Comparison of ENCODE assay signal across 13 cellular contexts in the genomic region with DNA sequence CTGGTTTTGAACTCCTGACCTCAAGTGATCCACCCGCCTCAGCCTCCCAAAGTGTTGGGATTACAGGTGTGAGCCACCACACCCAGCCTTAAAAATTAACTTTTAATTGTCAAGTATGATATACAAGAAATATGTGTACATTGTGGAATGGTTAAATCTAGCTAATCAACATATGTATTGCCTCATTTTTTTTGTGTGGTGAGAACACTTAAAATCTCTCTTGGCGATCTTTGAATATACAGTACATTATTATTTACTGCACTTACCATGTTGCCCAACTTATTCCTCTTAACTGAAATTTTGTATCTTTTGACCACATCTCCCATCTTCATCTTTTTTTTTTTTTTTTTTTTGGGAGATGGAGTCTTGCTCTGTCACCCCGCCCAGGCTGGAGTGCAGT. TPM values are rescaled to one million over a fixed set of nuclear protein-coding genes. Genes with fewer than 3 reads are reported as not detected.
DNase-seq lines count a peak whose midpoint lies in the region; ATAC-seq and TF ChIP-seq lines count a peak whose summit lies in the region.
"Had no signal": no experiment of that assay in that cellular context is flagged by ENCODE, and none has a peak within 500 bp of the region (broad histone marks: within the 10 kb centered on the region; RNA-seq: fewer than 3 reads in every experiment).

No MANE protein-coding gene starts in this region.

- intact Hi-C loops in right cardiac atrium (cut with DNase I) (no loop called here), heart left ventricle (cut with DNase I) (no loop called here), mammary epithelial cell (cut with micrococcal nuclease) (no loop called here)

- no peak overlapping the region for H3K9ac ChIP-seq in mammary epithelial cell (ENCODE audit: insufficient read depth, low read length)

- in situ Hi-C loops in mammary epithelial cell (cut with MboI; ENCODE audit: low sequenced_read_pairs in 2 of 2): no loop called here

- H3K9me3 Mint-ChIP-seq in natural killer cell treated with Interleukin-12 subunit alpha and Interleukin-12 subunit beta and Interleukin-15 and Interleukin-18, amount 100 ng/mL, for 72 hours: no peaks in the 10 kb centered on the region
- H3K9me3 Mint-ChIP-seq: activated naive CD4-positive, alpha-beta T cell treated with anti-CD3 and anti-CD28 coated beads for 36 hours had no signal

- H3K27me3 ChIP-seq in right cardiac atrium (ENCODE audit: control insufficient read depth, insufficient read depth) (no peaks in the 10 kb centered on the region), heart left ventricle (no peaks in the 10 kb centered on the region), mammary epithelial cell (ENCODE audit: insufficient read depth, low read length) (no peaks in the 10 kb centered on the region)
- H3K27me3 ChIP-seq: heart right ventricle, upper lobe of right lung had no signal

- CTCF ChIA-PET in mammary epithelial cell (lab: Charles Lee; ENCODE audit: low non-redundant PET): no interaction called here
- CTCF ChIA-PET in HEK293T (lab: Yijun Ruan, JAX): interaction anchor here (0.6 kb wide), 1 partner anchor 116 kb away, joined by 3 read pairs; no protein-coding TSS in a partner anchor

- WGBS in right cardiac atrium: 94% methylated on average over 3 of the region's 3 CpGs
- 94 to 98% (median 95%) methylated on average over 3 of the region's 3 CpGs for WGBS in heart left ventricle, 4 donors
- WGBS in mammary epithelial cell (ENCODE audit: low coverage, missing lambda C conversion rate): 100% methylated on average over 2 of the region's 3 CpGs

- H3K27ac ChIP-seq in right cardiac atrium (ENCODE audit: low read length) (peak overlapping the region; percentile 28), heart left ventricle (peak overlapping the region in 4 of 12 donors; percentile 67 to 79 (median 73)), mammary epithelial cell (ENCODE audit: insufficient read depth, low read depth, low read length) (peak overlapping the region; percentile 90)

- no peak for TF ChIP-seq POLR2A in heart left ventricle (IDR thresholded peaks at IDR 0.05)

- H3K4me3 Mint-ChIP-seq in natural killer cell treated with Interleukin-12 subunit alpha and Interleukin-12 subunit beta and Interleukin-15 and Interleukin-18, amount 100 ng/mL, for 72 hours: no peak overlapping the region
- H3K4me3 Mint-ChIP-seq: activated naive CD4-positive, alpha-beta T cell treated with anti-CD3 and anti-CD28 coated beads for 36 hours had no signal

- H3K36me3 ChIP-seq in heart left ventricle (peaks cover 0 to 19% (median 3%) of the 10 kb centered on the region in 9 donors), mammary epithelial cell (ENCODE audit: insufficient read depth, low read length) (peaks cover 3% of the 10 kb centered on the region)

- no peak overlapping the region for H2AFZ ChIP-seq in mammary epithelial cell (ENCODE audit: low read depth, low read length)

- ATAC-seq in right cardiac atrium (no peak), heart left ventricle (no peak), GM21737 (IDR thresholded peaks at IDR 0.05; ENCODE audit: unreplicated experiment) (no peak), HG03521 (IDR thresholded peaks at IDR 0.05; ENCODE audit: unreplicated experiment) (no peak)
- no peak for ATAC-seq in natural killer cell treated with Interleukin-12 subunit alpha and Interleukin-12 subunit beta and Interleukin-15 and Interleukin-18, amount 100 ng/mL, for 72 hours

- no TSS peak for BruUV-seq in mammary epithelial cell (replicated peaks; lab: Mats Ljungman, UMichigan)

- H3K4me1 ChIP-seq in right cardiac atrium (ENCODE audit: control insufficient read depth, insufficient read depth, low read length) (peaks cover 8% of the 10 kb centered on the region), heart left ventricle (peaks cover 0 to 71% (median 52%) of the 10 kb centered on the region in 12 donors), mammary epithelial cell (ENCODE audit: insufficient read depth, low read length) (peaks cover 18% of the 10 kb centered on the region)

- H3K9me3 ChIP-seq in right cardiac atrium (ENCODE audit: control insufficient read depth, low read length) (no peaks in the 10 kb centered on the region), heart left ventricle (no peaks in the 10 kb centered on the region), mammary epithelial cell (replicated peaks; ENCODE audit: insufficient read depth, low read length) (no peaks in the 10 kb centered on the region)
- H3K9me3 ChIP-seq: heart right ventricle, upper lobe of right lung had no signal

- peaks cover 35 to 44% of the 10 kb centered on the region in 2 donors for H3K4me1 Mint-ChIP-seq in natural killer cell treated with Interleukin-12 subunit alpha and Interleukin-12 subunit beta and Interleukin-15 and Interleukin-18, amount 100 ng/mL, for 72 hours (ENCODE audit: low read depth in 2 of 2)

- peaks cover 93% of the 10 kb centered on the region for H3K79me2 ChIP-seq in mammary epithelial cell (ENCODE audit: insufficient read depth, low read length)

- peaks cover 3% of the 10 kb centered on the region for H4K20me1 ChIP-seq in mammary epithelial cell (ENCODE audit: insufficient read depth, low read length)

- DNase-seq in right cardiac atrium (no peak), heart left ventricle (no peak), mammary epithelial cell (no peak), HEK293T (ENCODE audit: extremely low spot score) (no peak), NCI-H82 (lab: John Stamatoyannopoulos, UW) (no peak)
- no peak for DNase-seq in natural killer cell treated with Interleukin-12 subunit alpha and Interleukin-12 subunit beta and Interleukin-15 and Interleukin-18, amount 100 ng/mL, for 72 hours (ENCODE audit: low spot score)
- DNase-seq: activated naive CD4-positive, alpha-beta T cell treated with anti-CD3 and anti-CD28 coated beads for 36 hours; heart right ventricle; NCI-H1417; stimulated activated CD4-positive, alpha-beta T cell treated with anti-CD3 and anti-CD28 coated beads, Interleukin-2, amount 100 ng/mL, for 48 hours; upper lobe of right lung had no signal

- peaks cover 13% of the 10 kb centered on the region for H3K36me3 Mint-ChIP-seq in natural killer cell treated with Interleukin-12 subunit alpha and Interleukin-12 subunit beta and Interleukin-15 and Interleukin-18, amount 100 ng/mL, for 72 hours

- H3K4me3 ChIP-seq in right cardiac atrium (ENCODE audit: low read length) (no peak overlapping the region), heart left ventricle (no peak overlapping the region), mammary epithelial cell (replicated peaks in 1 of 3; ENCODE audit: insufficient read depth in 1 of 3, low read depth in 2 of 3, low read length in 3 of 3) (no peak overlapping the region)
- H3K4me3 ChIP-seq: heart right ventricle, upper lobe of right lung had no signal

- no peak overlapping the region for H3K4me2 ChIP-seq in mammary epithelial cell (ENCODE audit: insufficient read depth, low read depth, low read length)

- TF ChIP-seq CTCF in heart left ventricle (IDR thresholded peaks at IDR 0.05): no peak
- TF ChIP-seq CTCF in mammary epithelial cell (conservative IDR thresholded peaks at IDR 0.05 in 1 of 2, IDR thresholded peaks at IDR 0.05 in 1 of 2; ENCODE audit: extremely low read depth in 1 of 2, insufficient read depth in 1 of 2, low read depth in 1 of 2, low read length in 2 of 2): no peak

- POLR2A ChIA-PET in HEK293T (lab: Yijun Ruan, JAX): interaction anchor here (1.0 kb wide), 1 partner anchor 23 kb away, joined by 3 read pairs; no protein-coding TSS in a partner anchor

- no peaks in the 10 kb centered on the region for H3K27me3 Mint-ChIP-seq in natural killer cell treated with Interleukin-12 subunit alpha and Interleukin-12 subunit beta and Interleukin-15 and Interleukin-18, amount 100 ng/mL, for 72 hours

- dilution Hi-C loops in mammary epithelial cell (cut with HindIII; ENCODE audit: low sequenced_read_pairs): no loop called here

- peak overlapping the region; percentile 72 to 96 for H3K27ac Mint-ChIP-seq in natural killer cell treated with Interleukin-12 subunit alpha and Interleukin-12 subunit beta and Interleukin-15 and Interleukin-18, amount 100 ng/mL, for 72 hours

TF ChIP-seq in HEK293T, 16 proteins besides CTCF, POLR2A, EP300 and RAD21:
- TF ChIP-seq TARDBP (IDR thresholded peaks at IDR 0.05) (no peak), NFRKB (IDR thresholded peaks at IDR 0.05) (no peak), SP1 (IDR thresholded peaks at IDR 0.05) (no peak), BHLHE40 (IDR thresholded peaks at IDR 0.05; ENCODE audit: borderline replicate concordance) (no peak), FOXM1 (IDR thresholded peaks at IDR 0.05; ENCODE audit: borderline replicate concordance) (no peak), L3MBTL2 (conservative IDR thresholded peaks at IDR 0.05) (no peak), FOXA1 (IDR thresholded peaks at IDR 0.05) (no peak), SUZ12 (IDR thresholded peaks at IDR 0.05) (no peak)
TF ChIP-seq in HEK293T: peak in this region for 0.

RNA-seq across cellular contexts. Expression of a gene that starts 23.3 kb away (rescaled TPM):
- total RNA-seq in right cardiac atrium: 10 to 100 TPM; 66.3 to 85.5 (median 77.3) TPM
- polyA plus RNA-seq in right cardiac atrium: 32.6 TPM
- total RNA-seq in heart left ventricle: 100 to 1,000 TPM in 4 of 9 donors, 10 to 100 TPM in 5; 68.6 to 106 (median 92.8) TPM
- polyA plus RNA-seq in heart left ventricle: 10 to 100 TPM; 27.9 to 36.5 TPM
- 100 to 1,000 TPM; 106 to 128 TPM for total RNA-seq in mammary epithelial cell
- 53.2 TPM for polyA plus RNA-seq in mammary epithelial cell
- 71.6 TPM for polyA minus RNA-seq in mammary epithelial cell
- 100 to 1,000 TPM; 118 to 131 TPM for total RNA-seq in natural killer cell treated with Interleukin-12 subunit alpha and Interleukin-12 subunit beta and Interleukin-15 and Interleukin-18, amount 100 ng/mL, for 72 hours

RNA-seq across cellular contexts. Expression of a gene that starts 58.6 kb away (rescaled TPM):
- total RNA-seq in right cardiac atrium (1 to 10 TPM; 2.5 to 4.7 (median 4.2) TPM), heart left ventricle (1 to 10 TPM in 5 of 9 donors, under 1 TPM in 4; 0.38 to 3.1 (median 1.4) TPM), mammary epithelial cell (10 to 100 TPM in 1 of 2 donors, 1 to 10 TPM in 1; 7.8 to 26.0 TPM)
- polyA plus RNA-seq in right cardiac atrium (3.5 TPM), heart left ventricle (1 to 10 TPM in 1 of 2 donors, under 1 TPM in 1; 0.72 to 2.2 TPM), mammary epithelial cell (6.3 TPM)
- polyA minus RNA-seq in mammary epithelial cell: 6.4 TPM
- total RNA-seq in natural killer cell treated with Interleukin-12 subunit alpha and Interleukin-12 subunit beta and Interleukin-15 and Interleukin-18, amount 100 ng/mL, for 72 hours: 10 to 100 TPM; 12.6 to 18.6 TPM
